In genomic region chr21:33444499-33444898, GRCh38 we compare ENCODE assay signal across 13 cellular contexts.
"Had no signal": no experiment of that assay in that cellular context is flagged by ENCODE, and none has a peak within 500 bp of the region (broad histone marks: within the 10 kb centered on the region; RNA-seq: fewer than 3 reads in every experiment).

No MANE protein-coding gene starts in this region.

- H3K27ac ChIP-seq: breast epithelium, foreskin keratinocyte had no signal

- H3K4me3 Mint-ChIP-seq: activated CD4-positive, alpha-beta memory T cell treated with anti-CD3 and anti-CD28 coated beads for 36 hours; activated naive CD8-positive, alpha-beta T cell treated with anti-CD3 and anti-CD28 coated beads, Interleukin-2, amount 10 ng/mL, durations not matched to agents 7 days and 5 days; activated T-cell treated with anti-CD3 and anti-CD28 coated beads, Interleukin-2, amount 50 U/mL, for 72 hours; mesothelial cell of epicardium; stimulated activated effector memory CD8-positive, alpha-beta T cell treated with anti-CD3 and anti-CD28 coated beads, Interleukin-12 subunit alpha, Interleukin-12 subunit beta, amount 100 ng/mL, for 72 hours; T-helper 1 cell treated with Interleukin-12 subunit alpha and Interleukin-12 subunit beta and Interleukin-4 antibody, amounts not matched to agents 30 μg/mL and 1 μg/mL, for 36 hours had no signal

- H3K27me3 Mint-ChIP-seq: activated CD4-positive, alpha-beta memory T cell treated with anti-CD3 and anti-CD28 coated beads for 36 hours; activated naive CD8-positive, alpha-beta T cell treated with anti-CD3 and anti-CD28 coated beads, Interleukin-2, amount 10 ng/mL, durations not matched to agents 7 days and 5 days had no signal

- H3K9me3 Mint-ChIP-seq: activated CD4-positive, alpha-beta memory T cell treated with anti-CD3 and anti-CD28 coated beads for 36 hours; activated naive CD8-positive, alpha-beta T cell treated with anti-CD3 and anti-CD28 coated beads, Interleukin-2, amount 10 ng/mL, durations not matched to agents 7 days and 5 days; activated T-cell treated with anti-CD3 and anti-CD28 coated beads, Interleukin-2, amount 50 U/mL, for 72 hours; mesothelial cell of epicardium; stimulated activated effector memory CD8-positive, alpha-beta T cell treated with anti-CD3 and anti-CD28 coated beads, Interleukin-12 subunit alpha, Interleukin-12 subunit beta, amount 100 ng/mL, for 72 hours; T-helper 1 cell treated with Interleukin-12 subunit alpha and Interleukin-12 subunit beta and Interleukin-4 antibody, amounts not matched to agents 30 μg/mL and 1 μg/mL, for 36 hours had no signal

- H3K36me3 Mint-ChIP-seq: mesothelial cell of epicardium had no signal

- H3K4me1 ChIP-seq: breast epithelium had no signal

- H3K27ac Mint-ChIP-seq: activated CD4-positive, alpha-beta memory T cell treated with anti-CD3 and anti-CD28 coated beads for 36 hours; activated naive CD8-positive, alpha-beta T cell treated with anti-CD3 and anti-CD28 coated beads, Interleukin-2, amount 10 ng/mL, durations not matched to agents 7 days and 5 days; mesothelial cell of epicardium; stimulated activated effector memory CD8-positive, alpha-beta T cell treated with anti-CD3 and anti-CD28 coated beads, Interleukin-12 subunit alpha, Interleukin-12 subunit beta, amount 100 ng/mL, for 72 hours; T-helper 1 cell treated with Interleukin-12 subunit alpha and Interleukin-12 subunit beta and Interleukin-4 antibody, amounts not matched to agents 30 μg/mL and 1 μg/mL, for 36 hours had no signal

- H3K9me3 ChIP-seq: breast epithelium, esophagus squamous epithelium had no signal

- H3K36me3 ChIP-seq: breast epithelium had no signal

- H3K4me1 Mint-ChIP-seq: stimulated activated effector memory CD8-positive, alpha-beta T cell treated with anti-CD3 and anti-CD28 coated beads, Interleukin-12 subunit alpha, Interleukin-12 subunit beta, amount 100 ng/mL, for 72 hours had no signal

- H3K4me3 ChIP-seq: breast epithelium, esophagus squamous epithelium, smooth muscle cell had no signal

- DNase-seq: activated CD4-positive, alpha-beta memory T cell treated with anti-CD3 and anti-CD28 coated beads for 36 hours; activated CD4-positive, alpha-beta T cell treated with anti-CD3 and anti-CD28 coated beads for 1 hour; activated gamma-delta T cell treated with Interleukin-2 at 50 U/mL for 16 hours; activated naive CD8-positive, alpha-beta T cell treated with anti-CD3 and anti-CD28 coated beads, Interleukin-2, amount 10 ng/mL, durations not matched to agents 7 days and 5 days; aorta; esophagus squamous epithelium had no signal

- H3K27me3 ChIP-seq: breast epithelium, esophagus squamous epithelium, foreskin keratinocyte had no signal
